25 cellular contexts compared by ENCODE assay signal in the genomic region with DNA sequence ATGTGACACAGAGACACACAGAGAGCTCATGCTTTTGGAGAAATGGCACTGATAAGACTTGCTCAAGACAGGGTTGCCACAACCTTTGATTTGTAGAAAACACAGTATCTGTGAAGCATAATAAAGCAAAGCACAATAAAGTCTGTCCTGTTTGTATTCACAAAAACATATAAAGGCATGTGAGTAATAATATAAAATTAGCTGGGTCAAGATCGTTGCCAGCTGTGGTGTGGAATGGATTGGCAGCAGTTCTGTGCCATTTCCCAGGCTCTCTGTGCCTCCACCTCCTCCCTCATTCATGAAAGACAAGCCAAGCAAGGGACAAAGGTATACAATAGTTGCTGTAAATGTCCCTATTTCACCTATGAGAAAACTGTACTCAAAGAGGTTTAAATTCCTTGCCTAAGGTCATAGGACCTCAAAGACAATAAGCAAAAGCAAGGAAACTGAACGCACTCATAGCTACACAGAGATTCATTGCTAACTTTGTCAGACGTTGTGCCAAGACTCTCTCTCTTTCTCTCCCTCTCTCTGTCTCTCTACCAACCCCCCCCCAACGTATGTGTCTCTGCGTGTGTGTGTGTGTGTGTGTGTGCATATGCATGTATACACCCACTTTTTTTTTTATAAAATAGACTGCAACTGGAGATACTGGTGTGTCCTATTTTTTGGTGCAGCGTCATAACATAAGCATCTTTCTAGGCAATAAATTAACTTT. TPM values are rescaled to one million over a fixed set of nuclear protein-coding genes. Genes with fewer than 3 reads are reported as not detected.
DNase-seq lines count a peak whose midpoint lies in the region; TF ChIP-seq lines count a peak whose summit lies in the region.
"Had no signal": no experiment of that assay in that cellular context is flagged by ENCODE, and none has a peak within 500 bp of the region (broad histone marks: within the 10 kb centered on the region; RNA-seq: fewer than 3 reads in every experiment).

No MANE protein-coding gene starts in this region.

- no peak overlapping the region for H2BK5ac ChIP-seq in mesenchymal stem cell (ENCODE audit: low read depth, low read length, poor library complexity, severe bottlenecking)

- no peak overlapping the region for H4K8ac ChIP-seq in mesenchymal stem cell (ENCODE audit: low read length)

- H3K27me3 Mint-ChIP-seq in HFFc6 (ENCODE audit: insufficient read depth) = peaks cover 4% of the 10 kb centered on the region

- H3K9ac ChIP-seq in mesenchymal stem cell (ENCODE audit: low read length) = peak overlapping the region; percentile 17
- H3K9ac ChIP-seq: SK-N-SH had no signal

- peaks cover 13% of the 10 kb centered on the region for H3K36me3 Mint-ChIP-seq in HFFc6 (ENCODE audit: low read depth)
- H3K36me3 Mint-ChIP-seq: IgD-negative memory B cell, immature natural killer cell, natural killer cell had no signal

- no peak overlapping the region for H3K23ac ChIP-seq in mesenchymal stem cell (ENCODE audit: low read length in 2 of 2)

- H3K4me3 ChIP-seq in mesenchymal stem cell (ENCODE audit: insufficient read depth in 1 of 2, low read depth in 1 of 2, low read length in 2 of 2) = no peak overlapping the region
- no peak overlapping the region for H3K4me3 ChIP-seq in coronary artery
- H3K4me3 ChIP-seq: stomach had no signal

- no peak for DNase-seq in HFFc6
- DNase-seq in caudate nucleus (lab: John Stamatoyannopoulos, UW) = no peak
- DNase-seq in mesenchymal stem cell = no peak
- no peak for DNase-seq in coronary artery (ENCODE audit: low spot score)
- DNase-seq in globus pallidus (ENCODE audit: low spot score) = no peak
- DNase-seq in activated CD8-positive, alpha-beta memory T cell treated with anti-CD3 and anti-CD28 coated beads, Interleukin-2, amount 50 U/mL, for 48 hours = no peak
- DNase-seq in NCI-H524 (lab: John Stamatoyannopoulos, UW) = no peak
- DNase-seq: activated CD4-positive, CD25-positive, alpha-beta regulatory T cell; activated naive CD4-positive, alpha-beta T cell treated with anti-CD3 and anti-CD28 coated beads, Interleukin-2, amount 50 U/mL, for 16 hours; activated T-cell treated with anti-CD3 and anti-CD28 coated beads, Interleukin-2, amount 50 U/mL, for 72 hours; DMS79; immature natural killer cell; MM.1S; natural killer cell; NCI-H146; NCI-H2171 treated with DMSO at 0.1 percent for 48 hours; PC-3; SK-N-SH; small intestine; stimulated activated CD4-positive, alpha-beta T cell treated with anti-CD3 and anti-CD28 coated beads, Interleukin-2, amount 100 ng/mL, for 48 hours; stomach; T-helper 9 cell had no signal

- H3K79me1 ChIP-seq in mesenchymal stem cell (replicated peaks; ENCODE audit: low read length, poor library complexity, severe bottlenecking) = peaks cover 20% of the 10 kb centered on the region

- H3K4ac ChIP-seq in mesenchymal stem cell (ENCODE audit: low read depth in 1 of 2, low read length in 2 of 2) = no peak overlapping the region

- H3K27ac ChIP-seq in caudate nucleus (ENCODE audit: low read depth, low read length) (peak overlapping the region; percentile 31), mesenchymal stem cell (ENCODE audit: low read length, poor library complexity, severe bottlenecking) (no peak overlapping the region), temporal lobe (ENCODE audit: low read depth, low read length) (peak overlapping the region; percentile 88), coronary artery (peak overlapping the region in 1 of 2 donors; percentile 10)
- H3K27ac ChIP-seq: HL-60, stomach had no signal

- H2BK15ac ChIP-seq in mesenchymal stem cell (ENCODE audit: low read depth, poor library complexity, severe bottlenecking) = no peak overlapping the region

- H3K27ac Mint-ChIP-seq in HFFc6 = peak overlapping the region; percentile 69
- H3K27ac Mint-ChIP-seq: activated T-cell treated with anti-CD3 and anti-CD28 coated beads, Interleukin-2, amount 50 U/mL, for 72 hours; IgD-negative memory B cell; natural killer cell had no signal

- H3K18ac ChIP-seq in mesenchymal stem cell (ENCODE audit: low read depth in 1 of 2, low read length in 2 of 2) = no peak overlapping the region

- H4K91ac ChIP-seq in mesenchymal stem cell (ENCODE audit: low read length) = no peak overlapping the region

- peaks cover 0 to 2% of the 10 kb centered on the region in 2 experiments for H3K36me3 ChIP-seq in mesenchymal stem cell (ENCODE audit: control insufficient read depth in 1 of 2, insufficient read depth in 2 of 2, low read depth in 1 of 2, low read length in 2 of 2)
- H3K36me3 ChIP-seq: stomach had no signal

- H3K9me3 ChIP-seq in mesenchymal stem cell (ENCODE audit: control insufficient read depth, low read length) = no peaks in the 10 kb centered on the region
- H3K9me3 ChIP-seq: SK-N-SH, stomach had no signal

- H3K4me3 Mint-ChIP-seq in HFFc6 = no peak overlapping the region
- H3K4me3 Mint-ChIP-seq: activated T-cell treated with anti-CD3 and anti-CD28 coated beads, Interleukin-2, amount 50 U/mL, for 72 hours; immature natural killer cell; natural killer cell had no signal

- no peak for TF ChIP-seq CTCF in HFFc6 (IDR thresholded peaks at IDR 0.05)
- no peak for TF ChIP-seq CTCF in coronary artery (IDR thresholded peaks at IDR 0.05)

- H3K14ac ChIP-seq in mesenchymal stem cell (ENCODE audit: low read length in 2 of 2) = no peak overlapping the region

- no peak overlapping the region for H2AFZ ChIP-seq in mesenchymal stem cell (ENCODE audit: low read depth, low read length)

- no peak overlapping the region for H2BK120ac ChIP-seq in mesenchymal stem cell (ENCODE audit: low read depth, low read length)

- no peak overlapping the region for H2AK5ac ChIP-seq in mesenchymal stem cell (ENCODE audit: low read length, severe bottlenecking)

- no peak overlapping the region for H3K4me2 ChIP-seq in mesenchymal stem cell (ENCODE audit: low read length, poor library complexity, severe bottlenecking)
- H3K4me2 ChIP-seq: SK-N-SH had no signal

- H2BK12ac ChIP-seq in mesenchymal stem cell (ENCODE audit: low read length in 2 of 2) = no peak overlapping the region

- no peaks in the 10 kb centered on the region for H3K27me3 ChIP-seq in mesenchymal stem cell (ENCODE audit: control insufficient read depth in 1 of 2, insufficient read depth in 1 of 2, low read length in 2 of 2)
- H3K27me3 ChIP-seq: stomach had no signal

- WGBS in mesenchymal stem cell = 78% methylated on average over 2 of the region's 6 CpGs

- peaks cover 30% of the 10 kb centered on the region for H3K4me1 ChIP-seq in mesenchymal stem cell (ENCODE audit: control insufficient read depth, insufficient read depth, low read depth, low read length)

- no peaks in the 10 kb centered on the region for H3K9me3 Mint-ChIP-seq in HFFc6
- H3K9me3 Mint-ChIP-seq: activated T-cell treated with anti-CD3 and anti-CD28 coated beads, Interleukin-2, amount 50 U/mL, for 72 hours; IgD-negative memory B cell; immature natural killer cell; natural killer cell had no signal

- peaks cover 71% of the 10 kb centered on the region for H3K4me1 Mint-ChIP-seq in HFFc6 (ENCODE audit: low read depth)

RNA-seq across cellular contexts. Expression of a gene that starts 31.8 kb away (rescaled TPM):
- 10 to 100 TPM; 34.9 to 48.1 (median 40.3) TPM for total RNA-seq in HFFc6 (2021; fragmentation: NEBNext Ultra II Directional; extraction: Animal tissue kit (Norgen Biotek cat#: 25700))
- 14.6 TPM for polyA plus RNA-seq in mesenchymal stem cell (2013, experiment 1 of 2)
- polyA plus RNA-seq in mesenchymal stem cell (2013, experiment 2 of 2) = 14.4 TPM
- 5.4 TPM for total RNA-seq in temporal lobe
- total RNA-seq: natural killer cell had no signal
- polyA plus RNA-seq: IgD-negative memory B cell, immature natural killer cell had no signal
